22 cellular contexts compared by ENCODE assay signal in the genomic region with DNA sequence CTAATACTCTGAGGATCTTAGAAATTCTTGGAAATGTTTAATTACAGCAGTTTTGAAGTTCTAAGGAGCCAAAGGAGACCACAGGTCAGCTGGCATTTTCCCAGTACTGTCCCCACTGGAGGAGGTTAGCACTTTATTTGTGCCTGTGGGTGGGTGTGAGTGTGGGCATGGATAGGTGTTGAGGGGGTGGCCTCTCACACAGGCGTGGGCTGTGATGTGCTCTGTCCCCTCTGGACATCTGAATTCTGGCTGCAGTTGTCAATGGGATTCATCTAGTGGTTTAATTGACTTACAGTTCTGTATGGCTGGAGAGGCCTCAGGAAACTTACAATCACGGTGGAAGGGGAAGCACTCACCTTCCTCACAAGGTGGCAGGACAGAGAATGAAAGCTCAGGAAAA.
A peak's percentile ranks its signal among the peaks of the same experiment; 100 is the strongest.
DNase-seq lines count a peak whose midpoint lies in the region; ATAC-seq and TF ChIP-seq lines count a peak whose summit lies in the region.
"Had no signal": no experiment of that assay in that cellular context is flagged by ENCODE, and none has a peak within 500 bp of the region (broad histone marks: within the 10 kb centered on the region; RNA-seq: fewer than 3 reads in every experiment).

No MANE protein-coding gene starts in this region.

- H2AFZ ChIP-seq in ACC112 (ENCODE audit: low read length, unreplicated experiment) = no peak overlapping the region
- H2AFZ ChIP-seq in smooth muscle cell (ENCODE audit: low read depth) = no peak overlapping the region

- no peak for ATAC-seq in HG02970 (IDR thresholded peaks at IDR 0.05; ENCODE audit: low FRiP score, unreplicated experiment)
- ATAC-seq: pancreas had no signal

- intact Hi-C loops in Calu3 (cut with micrococcal nuclease; ENCODE audit: unreplicated experiment) (no loop called here), breast epithelium (cut with DNase I; ENCODE audit: low total_unique reads) (no loop called here), posterior cingulate gyrus (cut with DNase I) (no loop called here)

- H3K36me3 Mint-ChIP-seq in Calu3 (ENCODE audit: insufficient read depth, unreplicated experiment) = peaks cover 35% of the 10 kb centered on the region

- H3K27ac ChIP-seq in ACC112 (ENCODE audit: low read depth, low read length) = peak overlapping the region; percentile 90
- peak overlapping the region; percentile 88 to 92 for H3K27ac ChIP-seq in breast epithelium
- peak overlapping the region; percentile 91 for H3K27ac ChIP-seq in neutrophil
- H3K27ac ChIP-seq in smooth muscle cell (ENCODE audit: low read depth) = no peak overlapping the region
- H3K27ac ChIP-seq: cardiac muscle cell had no signal

- peaks cover 9% of the 10 kb centered on the region for H3F3A ChIP-seq in smooth muscle cell (ENCODE audit: low read depth)

- WGBS in smooth muscle cell (ENCODE audit: low lambda C conversion rate) = 100% methylated on average over 2 of the region's 2 CpGs

- no peak overlapping the region for H3K9ac ChIP-seq in smooth muscle cell (ENCODE audit: low read depth)

- H4K20me1 ChIP-seq in smooth muscle cell (ENCODE audit: low read depth) = no peaks in the 10 kb centered on the region

- H3K9me3 ChIP-seq in breast epithelium (peaks cover 0 to 4% of the 10 kb centered on the region in 2 donors), neutrophil (no peaks in the 10 kb centered on the region), smooth muscle cell (replicated peaks; ENCODE audit: low read depth) (no peaks in the 10 kb centered on the region)
- H3K9me3 ChIP-seq: pancreas had no signal

- peaks cover 5% of the 10 kb centered on the region for H3K9me3 Mint-ChIP-seq in Calu3 (ENCODE audit: low read depth, unreplicated experiment)

- TF ChIP-seq CTCF in Calu3 (IDR thresholded peaks at IDR 0.05; ENCODE audit: unreplicated experiment) (no peak), breast epithelium (IDR thresholded peaks at IDR 0.05) (no peak), neutrophil (IDR thresholded peaks at IDR 0.05) (no peak), smooth muscle cell (IDR thresholded peaks at IDR 0.05; ENCODE audit: borderline replicate concordance, insufficient read depth, poor library complexity, severe bottlenecking) (no peak)

- H3K27me3 Mint-ChIP-seq in Calu3 (ENCODE audit: unreplicated experiment) = no peaks in the 10 kb centered on the region

- no peak overlapping the region for H3K4me3 Mint-ChIP-seq in Calu3 (ENCODE audit: low read depth, unreplicated experiment)
- H3K4me3 Mint-ChIP-seq: B cell, memory B cell, naive B cell had no signal

- H3K4me3 ChIP-seq in ACC112 (ENCODE audit: low read depth, low read length) = no peak overlapping the region
- H3K4me3 ChIP-seq in breast epithelium = no peak overlapping the region
- peak overlapping the region; percentile 29 to 48 for H3K4me3 ChIP-seq in neutrophil (ENCODE audit: low read depth in 1 of 2, low read length in 1 of 2)
- H3K4me3 ChIP-seq in smooth muscle cell = no peak overlapping the region
- H3K4me3 ChIP-seq: adrenal gland, cardiac muscle cell, pancreas had no signal

- H3K79me2 ChIP-seq in ACC112 (ENCODE audit: control insufficient read depth, insufficient read depth, low read length, unreplicated experiment) (no peaks in the 10 kb centered on the region), smooth muscle cell (ENCODE audit: low read depth) (no peaks in the 10 kb centered on the region)

- H3K27me3 ChIP-seq in ACC112 (ENCODE audit: insufficient read depth, low read length) (no peaks in the 10 kb centered on the region), breast epithelium (no peaks in the 10 kb centered on the region), neutrophil (no peaks in the 10 kb centered on the region), smooth muscle cell (ENCODE audit: low read depth) (no peaks in the 10 kb centered on the region)
- H3K27me3 ChIP-seq: adrenal gland, cardiac muscle cell, pancreas had no signal

- no peak for TF ChIP-seq POLR2A in breast epithelium (IDR thresholded peaks at IDR 0.05)

- H3K36me3 ChIP-seq in ACC112 (ENCODE audit: insufficient read depth, low read length) (no peaks in the 10 kb centered on the region), breast epithelium (no peaks in the 10 kb centered on the region), neutrophil (no peaks in the 10 kb centered on the region), smooth muscle cell (ENCODE audit: low read depth) (peaks cover 6% of the 10 kb centered on the region)
- H3K36me3 ChIP-seq: adrenal gland, cardiac muscle cell, pancreas had no signal

- H3K4me1 ChIP-seq in ACC112 (ENCODE audit: control insufficient read depth, insufficient read depth, low read length, unreplicated experiment) (peaks cover 59% of the 10 kb centered on the region), breast epithelium (peaks cover 13 to 18% of the 10 kb centered on the region in 2 donors), neutrophil (ENCODE audit: control insufficient read depth in 1 of 2, insufficient read depth in 1 of 2, low read depth in 1 of 2, low read length in 1 of 2) (peaks cover 96 to 99% of the 10 kb centered on the region in 2 experiments), smooth muscle cell (ENCODE audit: low read depth) (peaks cover 6% of the 10 kb centered on the region)

- H3K4me1 Mint-ChIP-seq in Calu3 (ENCODE audit: low read depth, unreplicated experiment) = peaks cover 88% of the 10 kb centered on the region

- H3K4me2 ChIP-seq in smooth muscle cell = no peak overlapping the region

- CTCF ChIA-PET in Calu3 (lab: Charles Lee) = interaction anchor here (1.5 kb wide), 1 partner anchor 41 kb away, joined by 4 read pairs; no protein-coding TSS in a partner anchor

- H3K27ac Mint-ChIP-seq in Calu3 (ENCODE audit: unreplicated experiment) = peak overlapping the region; percentile 97
- H3K27ac Mint-ChIP-seq: B cell, memory B cell, naive B cell had no signal

- no TSS peak for BruUV-seq in Calu3 (replicated peaks; lab: Mats Ljungman, UMichigan)

- DNase-seq in Calu3 = no peak
- no peak for DNase-seq in breast epithelium (ENCODE audit: low spot score in 2 of 2)
- no peak for DNase-seq in smooth muscle cell (lab: John Stamatoyannopoulos, UW; ENCODE audit: unreplicated experiment)
- DNase-seq in posterior cingulate gyrus = no peak
- DNase-seq in dermis blood vessel endothelial cell = no peak
- DNase-seq: activated CD4-positive, alpha-beta T cell treated with anti-CD3 and anti-CD28 coated beads, Interleukin-2, amount 50 U/mL, for 1 hour; adrenal gland; COR-L47; GOT3; KBM-7; naive B cell; NCI-H1694 treated with DMSO at 0.1 percent for 48 hours; NCI-H226; OCI-M1; pancreas; Right ventricle myocardium superior had no signal

Comparison
In these comparisons a context has a peak if more than half of its experiments do, and no peak if none do; other contexts are left out.
1. H3K4me3 ChIP-seq: peak in neutrophil (2 of 2); none in ACC112 (single experiment), breast epithelium (0 of 3) and smooth muscle cell (single experiment).